ENCODE assay signal across 1 cellular context in the genomic region with DNA sequence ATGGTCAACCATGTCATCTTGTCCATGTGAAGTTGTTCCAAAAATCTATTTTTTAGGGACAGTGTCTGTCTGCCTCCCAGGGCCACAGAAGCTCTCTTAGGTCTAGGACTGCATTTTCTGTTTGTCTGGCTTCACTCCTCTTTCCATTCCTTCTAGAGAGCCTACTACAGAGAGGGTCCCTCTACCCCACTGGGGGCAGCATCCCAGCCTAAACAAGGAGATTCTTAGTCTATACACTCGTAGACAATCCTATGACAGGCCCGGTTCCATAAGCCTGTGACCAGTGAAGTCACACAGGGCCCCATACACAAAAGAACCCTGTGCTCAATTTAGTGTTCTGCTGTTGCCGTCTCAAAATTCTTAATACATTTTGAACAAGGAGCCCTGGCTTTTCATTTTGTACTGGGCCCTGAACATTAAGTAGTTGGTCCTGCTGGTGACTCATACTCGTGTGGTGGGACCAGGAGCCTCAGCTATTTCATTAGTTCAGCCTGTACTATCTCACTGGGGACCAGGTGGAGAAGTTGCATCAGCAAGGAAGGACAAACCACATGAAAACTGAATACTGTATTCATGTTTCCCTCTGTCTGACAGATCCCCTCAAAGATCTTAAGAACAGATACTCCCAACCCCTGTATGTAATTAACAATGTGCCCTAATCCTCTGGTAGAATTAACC.
A peak's percentile ranks its signal among the peaks of the same experiment; 100 is the strongest.
TF ChIP-seq lines count a peak whose summit lies in the region.

No MANE protein-coding gene starts in this region.

TF ChIP-seq in HepG2, 621 proteins besides CTCF, POLR2A, EP300 and RAD21:
- TF ChIP-seq HOXA7 (CRISPR knock-in tag; IDR thresholded peaks at IDR 0.05), result no peak
- TF ChIP-seq FOSL2 (CRISPR knock-in tag; IDR thresholded peaks at IDR 0.05), result peak; percentile 12; the same call in 1 of the 2 replicates
